ENCODE assay signal across 8 cellular contexts in genomic region chr17:40068584-40068916, GRCh38. TPM values are rescaled to one million over a fixed set of nuclear protein-coding genes. Genes with fewer than 3 reads are reported as not detected.
DNase-seq lines count a peak whose midpoint lies in the region; ATAC-seq and TF ChIP-seq lines count a peak whose summit lies in the region.

No MANE protein-coding gene starts in this region.

- DNase-seq in CD4-positive, alpha-beta T cell, result no peak
- no peak for DNase-seq in PC-3
- no peak for DNase-seq in effector memory CD8-positive, alpha-beta T cell
- no peak for DNase-seq in osteocyte (ENCODE audit: extremely low spot score, unreplicated experiment)
- no peak for DNase-seq in NCI-H2196 treated with DMSO at 0.1 percent for 48 hours (lab: John Stamatoyannopoulos, UW; ENCODE audit: unreplicated experiment)
- DNase-seq in stimulated activated CD4-positive, alpha-beta T cell treated with anti-CD3 and anti-CD28 coated beads, Interleukin-2, amount 100 ng/mL, for 24 hours, result no peak
- no peak for DNase-seq in kidney tubule cell (ENCODE audit: low spot score)

- no peak for TF ChIP-seq CTCF in CD4-positive, alpha-beta T cell (IDR thresholded peaks at IDR 0.05)
- TF ChIP-seq CTCF in PC-3 (conservative IDR thresholded peaks at IDR 0.05; ENCODE audit: low read depth, low read length) (no peak), osteocyte (IDR thresholded peaks at IDR 0.05) (no peak)

- peak; percentile 3 for ATAC-seq in CD4-positive, alpha-beta T cell (ENCODE audit: poor library complexity)
- ATAC-seq in PC-3 (no peak), HG02759 (IDR thresholded peaks at IDR 0.05; ENCODE audit: unreplicated experiment) (no peak)
- ATAC-seq in effector memory CD8-positive, alpha-beta T cell (replicated peaks), result no peak

- peaks cover 12% of the 10 kb centered on the region for H3K36me3 Mint-ChIP-seq in CD4-positive, alpha-beta T cell (ENCODE audit: low read depth)
- peaks cover 16% of the 10 kb centered on the region for H3K36me3 Mint-ChIP-seq in effector memory CD8-positive, alpha-beta T cell (ENCODE audit: insufficient read depth)
- H3K36me3 Mint-ChIP-seq in osteocyte (ENCODE audit: unreplicated experiment), result no peaks in the 10 kb centered on the region

- H3K27ac Mint-ChIP-seq in CD4-positive, alpha-beta T cell, result peak overlapping the region; percentile 96
- H3K27ac Mint-ChIP-seq in effector memory CD8-positive, alpha-beta T cell, result peak overlapping the region; percentile 92 to 94
- peak overlapping the region; percentile 93 for H3K27ac Mint-ChIP-seq in osteocyte (ENCODE audit: unreplicated experiment)

- POLR2A ChIA-PET in CD4-positive, alpha-beta T cell (lab: Charles Lee), result interaction anchor here (0.7 to 2.7 kb wide), 7 partner anchors 18 to 72 kb away, joined by 3 to 16 read pairs (median 5); partner anchors contain the start of genes CASC3 and MSL1
- POLR2A ChIA-PET in PC-3 (lab: Charles Lee; ENCODE audit: unreplicated experiment), result interaction anchor here (0.6 kb wide), 1 partner anchor 46 kb away, joined by 4 read pairs; no protein-coding TSS in a partner anchor

- no TSS peak for BruUV-seq in PC-3 (replicated peaks; lab: Mats Ljungman, UMichigan)

- H3K4me2 ChIP-seq in PC-3 (ENCODE audit: low read length), result peak overlapping the region; percentile 75

- intact Hi-C loops in CD4-positive, alpha-beta T cell (cut with DNase I, micrococcal nuclease), result no loop called here
- intact Hi-C loops in PC-3 (cut with micrococcal nuclease), result no loop called here

- no peaks in the 10 kb centered on the region for H3F3A ChIP-seq in PC-3 (ENCODE audit: low read length, unreplicated experiment)

- peak overlapping the region; percentile 43; the same call in 1 of the 2 replicates for H3K4me3 ChIP-seq in PC-3 (ENCODE audit: low read length)

- H3K9me3 ChIP-seq in CD4-positive, alpha-beta T cell (ENCODE audit: control insufficient read depth, low read length), result no peaks in the 10 kb centered on the region
- H3K9me3 ChIP-seq in PC-3 (ENCODE audit: low read length), result no peaks in the 10 kb centered on the region

- peak overlapping the region; percentile 73 for H3K27ac ChIP-seq in CD4-positive, alpha-beta T cell (ENCODE audit: low read depth, low read length)
- no peak overlapping the region for H3K27ac ChIP-seq in PC-3 (ENCODE audit: low read length)

- no peaks in the 10 kb centered on the region for H3K36me3 ChIP-seq in PC-3 (ENCODE audit: low read depth, low read length)

- H3K9ac ChIP-seq in PC-3 (ENCODE audit: low read length), result peak overlapping the region; percentile 32

- no peaks in the 10 kb centered on the region for H3K9me3 Mint-ChIP-seq in CD4-positive, alpha-beta T cell
- H3K9me3 Mint-ChIP-seq in effector memory CD8-positive, alpha-beta T cell, result no peaks in the 10 kb centered on the region
- H3K9me3 Mint-ChIP-seq in osteocyte (ENCODE audit: unreplicated experiment), result no peaks in the 10 kb centered on the region

- H4K20me1 ChIP-seq in PC-3 (ENCODE audit: low read length), result no peaks in the 10 kb centered on the region

- peaks cover 86% of the 10 kb centered on the region for H3K4me1 Mint-ChIP-seq in CD4-positive, alpha-beta T cell (ENCODE audit: low read depth)
- H3K4me1 Mint-ChIP-seq in effector memory CD8-positive, alpha-beta T cell (ENCODE audit: low read depth in 2 of 2), result peaks cover 75 to 83% of the 10 kb centered on the region in 2 donors
- peaks cover 90% of the 10 kb centered on the region for H3K4me1 Mint-ChIP-seq in osteocyte (ENCODE audit: unreplicated experiment)

- H3K79me2 ChIP-seq in PC-3 (ENCODE audit: low read length), result no peaks in the 10 kb centered on the region

- CTCF ChIA-PET in CD4-positive, alpha-beta T cell (lab: Charles Lee), result interaction anchor here (1.5 to 2.7 kb wide), 2 partner anchors 44 to 150 kb away, joined by 4 to 14 read pairs; partner anchors contain the start of gene WIPF2
- CTCF ChIA-PET in PC-3 (lab: Charles Lee), result interaction anchor here (0.6 kb wide), 1 partner anchor 277 kb away, joined by 9 read pairs; no protein-coding TSS in a partner anchor

- H3K9me2 ChIP-seq in PC-3 (replicated peaks; ENCODE audit: low read length), result no peaks in the 10 kb centered on the region

- H2AFZ ChIP-seq in PC-3 (ENCODE audit: low read length), result peak overlapping the region; percentile 70

- H3K27me3 Mint-ChIP-seq in CD4-positive, alpha-beta T cell, result no peaks in the 10 kb centered on the region
- H3K27me3 Mint-ChIP-seq in effector memory CD8-positive, alpha-beta T cell, result no peaks in the 10 kb centered on the region
- no peaks in the 10 kb centered on the region for H3K27me3 Mint-ChIP-seq in osteocyte (ENCODE audit: unreplicated experiment)

- H3K27me3 ChIP-seq in CD4-positive, alpha-beta T cell (ENCODE audit: control insufficient read depth, insufficient read depth, low read length), result no peaks in the 10 kb centered on the region
- no peaks in the 10 kb centered on the region for H3K27me3 ChIP-seq in PC-3 (ENCODE audit: low read length)

- H3K4me3 Mint-ChIP-seq in CD4-positive, alpha-beta T cell, result peak overlapping the region; percentile 89
- peak overlapping the region; percentile 88 to 91 for H3K4me3 Mint-ChIP-seq in effector memory CD8-positive, alpha-beta T cell
- H3K4me3 Mint-ChIP-seq in osteocyte (ENCODE audit: unreplicated experiment), result peak overlapping the region; percentile 65

- peaks cover 38% of the 10 kb centered on the region for H3K4me1 ChIP-seq in PC-3 (ENCODE audit: insufficient read depth, low read length)

RNA-seq across cellular contexts. Expression of gene THRA, which starts 5.8 kb away (rescaled TPM):
- total RNA-seq in CD4-positive, alpha-beta T cell, result 10 to 100 TPM; 35.2 to 36.4 TPM
- total RNA-seq in PC-3 (2014; rRNA removed) (6.6 and 11.2 TPM in 2 replicates), osteocyte (44.6 and 46.3 TPM in 2 replicates)

RNA-seq across cellular contexts. Expression of gene MED24, which starts 14.3 kb away (rescaled TPM):
- total RNA-seq in CD4-positive, alpha-beta T cell, result 10 to 100 TPM; 82.9 to 85.3 TPM
- total RNA-seq in PC-3 (2014; rRNA removed) (73.0 and 78.7 TPM in 2 replicates), osteocyte (74.5 and 96.2 TPM in 2 replicates)

RNA-seq across cellular contexts. Expression of gene NR1D1, which starts 31.8 kb away (rescaled TPM):
- total RNA-seq in CD4-positive, alpha-beta T cell, result 10 to 100 TPM; 29.6 to 34.1 TPM
- total RNA-seq in PC-3 (2014; rRNA removed) (7.1 and 9.2 TPM in 2 replicates), osteocyte (6.1 and 6.9 TPM in 2 replicates)

RNA-seq across cellular contexts. Expression of gene MSL1, which starts 53.2 kb away (rescaled TPM):
- total RNA-seq in CD4-positive, alpha-beta T cell, result 10 to 100 TPM; 77.0 to 79.2 TPM
- total RNA-seq in PC-3 (2014; rRNA removed) (22.2 and 38.1 TPM in 2 replicates), osteocyte (85.9 and 86.8 TPM in 2 replicates)

RNA-seq across cellular contexts. Expression of gene CSF3, which starts 53.3 kb away (rescaled TPM):
- not detected for total RNA-seq in CD4-positive, alpha-beta T cell
- total RNA-seq in PC-3 (2014; rRNA removed), result 4.0 and 4.3 TPM in 2 replicates
- total RNA-seq in osteocyte, result not detected in 2 replicates
